In genomic region chr6:140317957-140318356, GRCh38 we compare ENCODE assay signal across 16 cellular contexts.
A peak's percentile ranks its signal among the peaks of the same experiment; 100 is the strongest.
DNase-seq lines count a peak whose midpoint lies in the region; ATAC-seq and TF ChIP-seq lines count a peak whose summit lies in the region.
"Had no signal": no experiment of that assay in that cellular context is flagged by ENCODE, and none has a peak within 500 bp of the region (broad histone marks: within the 10 kb centered on the region; RNA-seq: fewer than 3 reads in every experiment).

No MANE protein-coding gene starts in this region.

- no peaks in the 10 kb centered on the region for H3K27me3 Mint-ChIP-seq in dendritic cell treated with granulocyte-macrophage colony-stimulating factor and Interleukin-4, amounts not matched to agents 40 ng/mL and 50 ng/mL, for 4 days
- H3K27me3 Mint-ChIP-seq: CD8-positive, alpha-beta memory T cell had no signal

- peak overlapping the region; percentile 70 for H3K27ac Mint-ChIP-seq in dendritic cell treated with granulocyte-macrophage colony-stimulating factor and Interleukin-4, amounts not matched to agents 40 ng/mL and 50 ng/mL, for 4 days
- H3K27ac Mint-ChIP-seq: CD8-positive, alpha-beta memory T cell; HFFc6 had no signal

- peak overlapping the region; percentile 81 for H3K27ac ChIP-seq in right cardiac atrium (ENCODE audit: low read length)
- peak overlapping the region; percentile 47 for H3K27ac ChIP-seq in psoas muscle
- H3K27ac ChIP-seq: 22Rv1, BLaER1 had no signal

- H3K9me3 ChIP-seq in right cardiac atrium (ENCODE audit: control insufficient read depth, low read length) (no peaks in the 10 kb centered on the region), psoas muscle (no peaks in the 10 kb centered on the region)
- H3K9me3 ChIP-seq: BLaER1, Caco-2 had no signal

- H3K36me3 Mint-ChIP-seq in dendritic cell treated with granulocyte-macrophage colony-stimulating factor and Interleukin-4, amounts not matched to agents 40 ng/mL and 50 ng/mL, for 4 days (ENCODE audit: low read depth): peaks cover 41% of the 10 kb centered on the region
- H3K36me3 Mint-ChIP-seq: CD8-positive, alpha-beta memory T cell had no signal

- H3K4me3 ChIP-seq in right cardiac atrium (ENCODE audit: low read length) (no peak overlapping the region), psoas muscle (no peak overlapping the region)
- H3K4me3 ChIP-seq: BLaER1 had no signal

- no peak overlapping the region for H3K4me3 Mint-ChIP-seq in dendritic cell treated with granulocyte-macrophage colony-stimulating factor and Interleukin-4, amounts not matched to agents 40 ng/mL and 50 ng/mL, for 4 days
- H3K4me3 Mint-ChIP-seq: CD8-positive, alpha-beta memory T cell; HFFc6 had no signal

- no peaks in the 10 kb centered on the region for H3K27me3 ChIP-seq in right cardiac atrium (ENCODE audit: control insufficient read depth, insufficient read depth)
- H3K27me3 ChIP-seq in psoas muscle (ENCODE audit: insufficient read depth in 3 of 3, low read length in 2 of 3): no peaks in the 10 kb centered on the region
- H3K27me3 ChIP-seq: BLaER1 had no signal

- H3K4me1 Mint-ChIP-seq in dendritic cell treated with granulocyte-macrophage colony-stimulating factor and Interleukin-4, amounts not matched to agents 40 ng/mL and 50 ng/mL, for 4 days (ENCODE audit: low read depth): peaks cover 19% of the 10 kb centered on the region

- no peaks in the 10 kb centered on the region for H3K36me3 ChIP-seq in psoas muscle (ENCODE audit: insufficient read depth in 1 of 2, low read depth in 1 of 2)
- H3K36me3 ChIP-seq: BLaER1 had no signal

- peaks cover 36% of the 10 kb centered on the region for H3K9me3 Mint-ChIP-seq in dendritic cell treated with granulocyte-macrophage colony-stimulating factor and Interleukin-4, amounts not matched to agents 40 ng/mL and 50 ng/mL, for 4 days
- H3K9me3 Mint-ChIP-seq: CD8-positive, alpha-beta memory T cell had no signal

- H3K4me1 ChIP-seq in right cardiac atrium (ENCODE audit: control insufficient read depth, insufficient read depth, low read length) (no peaks in the 10 kb centered on the region), psoas muscle (peaks cover 30% of the 10 kb centered on the region)
- H3K4me1 ChIP-seq: Caco-2 had no signal

- DNase-seq in Right ventricle myocardium superior (no peak), cardiac septum (ENCODE audit: low spot score) (no peak), right cardiac atrium (no peak), psoas muscle (no peak), DMS79 (lab: John Stamatoyannopoulos, UW) (no peak), SIG-M5 (lab: John Stamatoyannopoulos, UW) (no peak)
- DNase-seq: AML-193; Caco-2; CD8-positive, alpha-beta memory T cell; GF-D8; HCEC 1CT; HFFc6 had no signal

- ATAC-seq in Right ventricle myocardium superior (ENCODE audit: poor library complexity) (peak; percentile 49), right cardiac atrium (no peak), psoas muscle (peak in 2 of 4 donors; percentile 40 to 64), HG03521 (IDR thresholded peaks at IDR 0.05; ENCODE audit: unreplicated experiment) (no peak)

- no peak for TF ChIP-seq CTCF in psoas muscle (IDR thresholded peaks at IDR 0.05)

- intact Hi-C loops in Right ventricle myocardium superior (cut with DNase I) (no loop called here), cardiac septum (cut with DNase I) (no loop called here), right cardiac atrium (cut with DNase I) (no loop called here), psoas muscle (cut with DNase I) (no loop called here)
- intact Hi-C loops in dendritic cell treated with granulocyte-macrophage colony-stimulating factor and Interleukin-4, amounts not matched to agents 40 ng/mL and 50 ng/mL, for 4 days (cut with micrococcal nuclease): no loop called here

- WGBS in right cardiac atrium: 71% methylated on average over 2 of the region's 2 CpGs
- 35 to 49% (median 40%) methylated on average over 2 of the region's 2 CpGs for WGBS in psoas muscle, 3 donors
